In genomic region chr10:91632671-91633550, GRCh38 we compare ENCODE assay signal across 1 cellular context.
TF ChIP-seq lines count a peak whose summit lies in the region.

PPP1R3C (minus strand) TSS chr10:91633071; CDS start chr10:91632969, 102 bp downstream.

TF ChIP-seq in HepG2, 621 proteins besides CTCF, POLR2A, EP300 and RAD21 (continued from another document):
- TF ChIP-seq, protein P1, sequence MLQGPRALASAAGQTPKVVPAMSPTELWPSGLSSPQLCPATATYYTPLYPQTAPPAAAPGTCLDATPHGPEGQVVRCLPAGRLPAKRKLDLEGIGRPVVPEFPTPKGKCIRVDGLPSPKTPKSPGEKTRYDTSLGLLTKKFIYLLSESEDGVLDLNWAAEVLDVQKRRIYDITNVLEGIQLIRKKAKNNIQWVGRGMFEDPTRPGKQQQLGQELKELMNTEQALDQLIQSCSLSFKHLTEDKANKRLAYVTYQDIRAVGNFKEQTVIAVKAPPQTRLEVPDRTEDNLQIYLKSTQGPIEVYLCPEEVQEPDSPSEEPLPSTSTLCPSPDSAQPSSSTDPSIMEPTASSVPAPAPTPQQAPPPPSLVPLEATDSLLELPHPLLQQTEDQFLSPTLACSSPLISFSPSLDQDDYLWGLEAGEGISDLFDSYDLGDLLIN (CRISPR knock-in tag; IDR thresholded peaks at IDR 0.05; ENCODE audit: borderline replicate concordance) = peak; percentile 73; the same call in 1 of the 2 replicates
- TF ChIP-seq PTBP1 (IDR thresholded peaks at IDR 0.05; ENCODE audit: low read depth, low read length, poor library complexity, severe bottlenecking) (peak; percentile 80), KDM1A (CRISPR knock-in tag; IDR thresholded peaks at IDR 0.05) (no peak), POLR2AphosphoS5 (IDR thresholded peaks at IDR 0.05; ENCODE audit: low read depth, low read length) (peak; percentile 97), NFYB (CRISPR knock-in tag; IDR thresholded peaks at IDR 0.05) (peak; percentile 92), MTF1 (CRISPR knock-in tag; IDR thresholded peaks at IDR 0.05) (no peak; the same call in none of the 2 replicates), ZNF350 (CRISPR knock-in tag; IDR thresholded peaks at IDR 0.05; ENCODE audit: borderline replicate concordance, low read depth) (peak; percentile 97), ZNF430 (CRISPR knock-in tag; IDR thresholded peaks at IDR 0.05) (peak; percentile 99), SIN3A (IDR thresholded peaks at IDR 0.05; ENCODE audit: borderline replicate concordance, low read depth, low read length) (peak; percentile 69; the same call in 1 of the 2 replicates), CENPX (CRISPR knock-in tag; IDR thresholded peaks at IDR 0.05) (no peak), EHMT2 (IDR thresholded peaks at IDR 0.05; ENCODE audit: borderline replicate concordance, low read depth, low read length) (no peak), SRSF1 (optimal IDR thresholded peaks at IDR 0.05; ENCODE audit: low read depth, low read length) (peak; percentile 91)
